1 cellular context compared by ENCODE assay signal in the genomic region with DNA sequence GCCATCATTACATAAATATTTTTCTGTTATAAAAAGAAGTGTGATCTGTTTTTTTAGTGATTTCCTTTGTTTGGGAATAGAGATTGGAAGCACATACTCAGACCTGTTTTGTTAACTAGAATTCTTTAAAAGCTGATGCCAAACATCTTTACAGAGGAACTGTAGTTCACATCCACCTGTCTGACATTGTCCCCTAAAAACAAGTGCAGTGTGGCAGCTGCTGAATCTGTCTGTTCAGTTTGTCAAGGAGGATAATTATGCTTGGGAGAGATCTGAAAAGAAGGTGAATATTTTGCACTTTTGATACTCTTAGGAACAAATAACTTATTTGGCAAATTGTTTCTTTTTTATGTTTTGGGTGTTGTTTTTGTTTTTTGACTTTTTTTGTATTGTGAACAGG.
TF ChIP-seq lines count a peak whose summit lies in the region.

No MANE protein-coding gene starts in this region.

TF ChIP-seq in SK-N-SH treated with all-trans-retinoic acid at 6 μM for 48 hours, 23 proteins besides CTCF, POLR2A, EP300 and RAD21 (continued from another document):
- TF ChIP-seq ESRRG (CRISPR knock-in tag; IDR thresholded peaks at IDR 0.05) (no peak), ARNTL (CRISPR knock-in tag; IDR thresholded peaks at IDR 0.05; ENCODE audit: borderline replicate concordance, low read depth) (no peak), CREB5 (CRISPR knock-in tag; IDR thresholded peaks at IDR 0.05; ENCODE audit: low read depth) (no peak), ZC3H10 (CRISPR knock-in tag; IDR thresholded peaks at IDR 0.05) (no peak), ZNF70 (CRISPR knock-in tag; IDR thresholded peaks at IDR 0.05) (no peak), ISL1 (CRISPR knock-in tag; IDR thresholded peaks at IDR 0.05) (no peak), CSDC2 (CRISPR knock-in tag; IDR thresholded peaks at IDR 0.05) (no peak), RARB (CRISPR knock-in tag; IDR thresholded peaks at IDR 0.05) (no peak), ZNF8 (CRISPR knock-in tag; IDR thresholded peaks at IDR 0.05) (no peak), TOX (CRISPR knock-in tag; IDR thresholded peaks at IDR 0.05; ENCODE audit: borderline replicate concordance) (no peak), CSRNP3 (CRISPR knock-in tag; IDR thresholded peaks at IDR 0.05) (no peak)
